8 cellular contexts compared by ENCODE assay signal in the genomic region with DNA sequence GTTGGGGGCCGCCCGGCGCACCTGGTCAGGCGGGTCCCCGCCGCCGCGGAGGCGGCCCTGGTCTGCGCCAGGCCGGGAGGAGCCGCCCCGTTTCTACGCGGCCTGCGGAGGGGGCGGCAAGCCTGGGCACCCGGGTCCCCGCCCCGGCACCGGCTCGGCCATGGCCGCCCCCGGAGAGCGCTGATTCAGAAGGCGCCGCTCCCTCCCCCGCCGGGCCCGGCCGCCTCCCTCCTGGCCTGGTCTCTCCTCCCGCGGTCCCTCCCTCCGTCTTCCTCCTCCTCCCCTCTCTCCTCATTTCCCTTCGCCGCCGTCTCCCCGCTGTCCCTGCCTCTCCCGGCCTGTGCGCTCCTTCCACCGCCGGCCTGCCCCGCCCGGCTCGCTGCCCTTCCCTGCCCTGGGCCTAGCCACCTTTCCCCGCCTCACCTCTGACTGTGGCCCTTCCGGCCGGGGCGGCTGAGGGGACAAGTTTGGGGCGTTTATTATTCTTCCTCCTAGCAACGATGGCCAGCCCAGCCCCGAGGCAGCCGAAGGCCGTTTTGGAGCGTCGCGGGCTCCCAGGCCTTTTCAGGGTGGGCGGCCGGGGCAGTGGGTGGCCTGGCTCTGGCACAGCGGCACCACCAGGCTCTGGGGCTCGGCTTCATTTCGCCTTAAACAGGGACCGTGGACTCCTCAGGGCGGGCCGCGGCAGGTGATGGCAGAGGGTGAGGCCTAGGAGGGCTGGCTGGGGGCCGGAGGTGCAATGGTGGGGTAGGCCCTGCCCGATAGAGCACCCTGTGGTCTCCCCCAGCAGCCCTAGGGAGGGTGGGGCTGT. TPM values are rescaled to one million over a fixed set of nuclear protein-coding genes. Genes with fewer than 3 reads are reported as not detected.
DNase-seq lines count a peak whose midpoint lies in the region; ATAC-seq and TF ChIP-seq lines count a peak whose summit lies in the region.

No MANE protein-coding gene starts in this region.

- peaks cover 26% of the 10 kb centered on the region for H3K27me3 Mint-ChIP-seq in T-helper 2 cell treated with Interferon-gamma antibody and Interleukin-4, amounts not matched to agents 5 μg/mL and 100 μg/mL, for 36 hours (ENCODE audit: low read depth)

- H3K4me3 ChIP-seq in AG10803 (ENCODE audit: low read length) (peak overlapping the region; percentile 73), colonic mucosa (peak overlapping the region; percentile 68), left lung (peak overlapping the region; percentile 52 to 56)

- H3K9ac ChIP-seq in colonic mucosa (ENCODE audit: low read depth in 2 of 2, low read length in 2 of 2) = peak overlapping the region; percentile 73 to 90

- no peak overlapping the region for H3K27ac Mint-ChIP-seq in T-helper 2 cell treated with Interferon-gamma antibody and Interleukin-4, amounts not matched to agents 5 μg/mL and 100 μg/mL, for 36 hours

- H3K4me3 Mint-ChIP-seq in T-helper 2 cell treated with Interferon-gamma antibody and Interleukin-4, amounts not matched to agents 5 μg/mL and 100 μg/mL, for 36 hours = peak overlapping the region; percentile 65

- ATAC-seq in HG02642 (IDR thresholded peaks at IDR 0.05; ENCODE audit: poor library complexity, unreplicated experiment) (peak; percentile 26), left lung (peak; percentile 77), HG03457 (IDR thresholded peaks at IDR 0.05; ENCODE audit: unreplicated experiment) (no peak)

- TF ChIP-seq CTCF in AG10803 (conservative IDR thresholded peaks at IDR 0.05; ENCODE audit: low read length) = no peak
- no peak for TF ChIP-seq CTCF in colonic mucosa (IDR thresholded peaks at IDR 0.05)
- no peak for TF ChIP-seq CTCF in left lung (IDR thresholded peaks at IDR 0.05)

- H3K9me3 Mint-ChIP-seq in T-helper 2 cell treated with Interferon-gamma antibody and Interleukin-4, amounts not matched to agents 5 μg/mL and 100 μg/mL, for 36 hours = no peaks in the 10 kb centered on the region

- no peaks in the 10 kb centered on the region for H3K36me3 ChIP-seq in colonic mucosa
- peaks cover 0 to 8% of the 10 kb centered on the region in 2 donors for H3K36me3 ChIP-seq in left lung

- H3K9me3 ChIP-seq in colonic mucosa = no peaks in the 10 kb centered on the region
- no peaks in the 10 kb centered on the region for H3K9me3 ChIP-seq in left lung

- intact Hi-C loops in colonic mucosa (cut with DNase I) = loop anchor here (5.0 kb wide), 1 partner anchor 99 kb away; no protein-coding TSS in a partner anchor
- intact Hi-C loops in left lung (cut with DNase I) = no loop called here

- H3K27ac ChIP-seq in colonic mucosa (peak overlapping the region; percentile 74), left lung (peak overlapping the region; percentile 44 to 58)

- H3K4me1 Mint-ChIP-seq in T-helper 2 cell treated with Interferon-gamma antibody and Interleukin-4, amounts not matched to agents 5 μg/mL and 100 μg/mL, for 36 hours (ENCODE audit: low read depth) = no peaks in the 10 kb centered on the region

- H3K4me1 ChIP-seq in colonic mucosa (peaks cover 9% of the 10 kb centered on the region), left lung (peaks cover 8 to 30% of the 10 kb centered on the region in 2 donors)

- H3K27me3 ChIP-seq in colonic mucosa (no peaks in the 10 kb centered on the region), left lung (peaks cover 0 to 49% of the 10 kb centered on the region in 2 donors)

- DNase-seq in AG10803 (ENCODE audit: low read depth) (peak; percentile 75), colonic mucosa (peak; percentile 79), left lung (peak; percentile 76 to 90), SKM-1 (lab: John Stamatoyannopoulos, UW; ENCODE audit: unreplicated experiment) (no peak)
- DNase-seq in T-helper 2 cell treated with Interferon-gamma antibody and Interleukin-4, amounts not matched to agents 5 μg/mL and 100 μg/mL, for 36 hours (ENCODE audit: low spot score) = peak; percentile 49
- peak; percentile 38 for DNase-seq in stimulated activated CD4-positive, alpha-beta T cell treated with anti-CD3 and anti-CD28 coated beads, Interleukin-4, amount 100 ng/mL, for 24 hours

- no peaks in the 10 kb centered on the region for H3K36me3 Mint-ChIP-seq in T-helper 2 cell treated with Interferon-gamma antibody and Interleukin-4, amounts not matched to agents 5 μg/mL and 100 μg/mL, for 36 hours (ENCODE audit: low read depth)

RNA-seq across cellular contexts. Expression of gene CEP170B, which starts 0.8 kb away (rescaled TPM):
- total RNA-seq in colonic mucosa (100 to 1,000 TPM in 1 of 2 donors, 10 to 100 TPM in 1; 57.2 to 110 TPM), left lung (10 to 100 TPM; 35.1 to 42.3 TPM)

RNA-seq across cellular contexts. Expression of gene PLD4, which starts 58.8 kb away (rescaled TPM):
- 1 to 10 TPM in 1 of 2 donors, not detected in 1; 1.2 TPM for total RNA-seq in colonic mucosa
- under 1 TPM; 0.76 to 0.93 TPM for total RNA-seq in left lung
